Comparison of ENCODE assay signal across 28 cellular contexts in genomic region chr3:128539376-128539775, GRCh38. TPM values are rescaled to one million over a fixed set of nuclear protein-coding genes. Genes with fewer than 3 reads are reported as not detected.
"Had no signal": no experiment of that assay in that cellular context is flagged by ENCODE, and none has a peak within 500 bp of the region (broad histone marks: within the 10 kb centered on the region; RNA-seq: fewer than 3 reads in every experiment).

No MANE protein-coding gene starts in this region.

- H3K4me3 ChIP-seq: colonic mucosa, coronary artery, dorsolateral prefrontal cortex, esophagus muscularis mucosa, esophagus squamous epithelium, gastrocnemius medialis, gastroesophageal sphincter, heart left ventricle, heart right ventricle had no signal

- H3K36me3 ChIP-seq: colonic mucosa, esophagus muscularis mucosa, esophagus squamous epithelium, gastrocnemius medialis, gastroesophageal sphincter, heart left ventricle, heart right ventricle had no signal

- H3K27ac ChIP-seq: colonic mucosa, coronary artery, dorsolateral prefrontal cortex, epithelial cell of prostate, esophagus muscularis mucosa, esophagus squamous epithelium, foreskin keratinocyte, gastrocnemius medialis, gastroesophageal sphincter, heart left ventricle, heart right ventricle had no signal

- H3K27me3 ChIP-seq: colonic mucosa had no signal

- ATAC-seq: effector memory CD8-positive, alpha-beta T cell; esophagus mucosa; foreskin keratinocyte; gastrocnemius medialis; gastroesophageal sphincter; heart left ventricle; heart right ventricle had no signal

- H3K27ac Mint-ChIP-seq: dendritic cell treated with granulocyte-macrophage colony-stimulating factor and Interleukin-4, amounts not matched to agents 40 ng/mL and 50 ng/mL, for 4 days; effector memory CD8-positive, alpha-beta T cell; endodermal cell had no signal

- H3K4me3 Mint-ChIP-seq: dendritic cell treated with granulocyte-macrophage colony-stimulating factor and Interleukin-4, amounts not matched to agents 40 ng/mL and 50 ng/mL, for 4 days; effector memory CD8-positive, alpha-beta T cell; endodermal cell had no signal

- H3K4me1 ChIP-seq: colonic mucosa, esophagus muscularis mucosa, esophagus squamous epithelium, foreskin keratinocyte, gastrocnemius medialis, gastroesophageal sphincter, heart left ventricle had no signal

- DNase-seq: colonic mucosa; cortex of kidney; dermis blood vessel endothelial cell; dorsolateral prefrontal cortex; effector CD4-positive, alpha-beta T cell; effector CD8-positive, alpha-beta T cell; effector memory CD4-positive, alpha-beta T cell; effector memory CD8-positive, alpha-beta T cell; endodermal cell; erythroblast; esophagus squamous epithelium; foreskin fibroblast; foreskin keratinocyte; foreskin melanocyte; gastrocnemius medialis; glutamatergic neuron; heart left ventricle; heart right ventricle had no signal

- H3K9me3 ChIP-seq: colonic mucosa, gastrocnemius medialis had no signal

- H3K27me3 Mint-ChIP-seq: dendritic cell treated with granulocyte-macrophage colony-stimulating factor and Interleukin-4, amounts not matched to agents 40 ng/mL and 50 ng/mL, for 4 days had no signal

- H3K4me1 Mint-ChIP-seq: endodermal cell had no signal

- FAIRE-seq: colon, endometrium, endothelial cell of umbilical vein, frontal cortex had no signal

RNA-seq across cellular contexts. Expression of gene GATA2, which starts 46.4 kb away (rescaled TPM):
- total RNA-seq: foreskin keratinocyte had no signal
- polyA plus RNA-seq: foreskin keratinocyte had no signal
